Comparison of ENCODE assay signal across 9 cellular contexts in genomic region chr7:13279854-13280435, GRCh38.
DNase-seq lines count a peak whose midpoint lies in the region; ATAC-seq, FAIRE-seq and TF ChIP-seq lines count a peak whose summit lies in the region.
"Had no signal": no experiment of that assay in that cellular context is flagged by ENCODE, and none has a peak within 500 bp of the region (broad histone marks: within the 10 kb centered on the region; RNA-seq: fewer than 3 reads in every experiment).

No MANE protein-coding gene starts in this region.

- H3K4me1 ChIP-seq in colonic mucosa (no peaks in the 10 kb centered on the region), pancreas (peaks cover 0 to 4% (median 0%) of the 10 kb centered on the region in 3 donors)

- intact Hi-C loops in colonic mucosa (cut with DNase I) = loop anchor here (2.0 to 5.0 kb wide), 3 partner anchors 1177 to 1737 kb away; no protein-coding TSS in a partner anchor
- intact Hi-C loops in pancreas (cut with DNase I) = loop anchor here in 1 of 3 donors (10.0 kb wide), 1 partner anchor 1405 kb away; no protein-coding TSS in a partner anchor

- no peaks in the 10 kb centered on the region for H3K36me3 ChIP-seq in colonic mucosa
- no peaks in the 10 kb centered on the region for H3K36me3 ChIP-seq in pancreas

- no peaks in the 10 kb centered on the region for H3K27me3 ChIP-seq in colonic mucosa
- peaks cover 0 to 8% (median 0%) of the 10 kb centered on the region in 4 donors for H3K27me3 ChIP-seq in pancreas

- H3K9me3 ChIP-seq in colonic mucosa = no peaks in the 10 kb centered on the region
- no peaks in the 10 kb centered on the region for H3K9me3 ChIP-seq in pancreas

- TF ChIP-seq CTCF in colonic mucosa (IDR thresholded peaks at IDR 0.05) (peak; percentile 32), pancreas (IDR thresholded peaks at IDR 0.05) (peak in 3 of 4 donors; percentile 26 to 28 (median 27))

- ATAC-seq in pancreas = no peak
- ATAC-seq in GM18867 (IDR thresholded peaks at IDR 0.05; ENCODE audit: unreplicated experiment) = no peak
- no peak for ATAC-seq in HG02610 (IDR thresholded peaks at IDR 0.05; ENCODE audit: unreplicated experiment)
- ATAC-seq in GM19395 (IDR thresholded peaks at IDR 0.05; ENCODE audit: unreplicated experiment) = no peak

- H3K9ac ChIP-seq in colonic mucosa (ENCODE audit: low read depth in 2 of 2, low read length in 2 of 2) = no peak overlapping the region

- peak; percentile 51 for DNase-seq in SIG-M5 treated with dmso at 0.1 percent for 504 hours (lab: John Stamatoyannopoulos, UW; ENCODE audit: unreplicated experiment)
- no peak for DNase-seq in SIG-M5 (lab: John Stamatoyannopoulos, UW)
- DNase-seq in NCI-H69 (lab: John Stamatoyannopoulos, UW) = peak; percentile 78
- no peak for DNase-seq in colonic mucosa
- no peak for DNase-seq in pancreas

- H3K4me3 ChIP-seq in colonic mucosa = no peak overlapping the region
- no peak overlapping the region for H3K4me3 ChIP-seq in pancreas
- H3K4me3 ChIP-seq: skin epidermis had no signal

- WGBS in pancreas, 2 donors = 25 to 26% methylated on average over 3 of the region's 3 CpGs

- H3K27ac ChIP-seq in colonic mucosa = no peak overlapping the region
- H3K27ac ChIP-seq in pancreas = no peak overlapping the region
- H3K27ac ChIP-seq: skin epidermis had no signal

- FAIRE-seq in pancreas (lab: Jason Lieb, UNC) = peak; percentile 97

Comparison
In these comparisons a context has a peak if more than half of its experiments do, and no peak if none do; other contexts are left out.
1. DNase-seq: peak in SIG-M5 treated with dmso at 0.1 percent for 504 hours (single experiment) and NCI-H69 (single experiment); none in SIG-M5 (single experiment), colonic mucosa (single experiment) and pancreas (0 of 6).